ENCODE assay signal across 8 cellular contexts in the genomic region with DNA sequence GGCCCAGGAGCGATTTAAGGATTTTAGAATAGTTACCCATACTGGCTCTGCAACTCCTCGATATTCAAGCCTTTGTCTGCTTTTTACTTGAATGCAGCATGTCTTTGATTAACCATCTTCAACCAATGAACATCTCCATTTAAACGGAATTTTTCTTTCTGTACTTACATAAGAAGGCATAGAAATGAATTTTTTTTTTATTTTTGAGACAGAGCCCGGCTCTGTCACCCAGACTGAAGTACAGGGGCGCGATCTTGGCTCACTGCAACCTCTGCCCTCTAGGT. TPM values are rescaled to one million over a fixed set of nuclear protein-coding genes. Genes with fewer than 3 reads are reported as not detected.
DNase-seq lines count a peak whose midpoint lies in the region; ATAC-seq, FAIRE-seq and TF ChIP-seq lines count a peak whose summit lies in the region.

No MANE protein-coding gene starts in this region.

- H2AFZ ChIP-seq in OCI-LY7 (ENCODE audit: low read length) (peak overlapping the region; percentile 94), H1 (ENCODE audit: low read length) (peak overlapping the region; percentile 98)

- no peak overlapping the region for H3K56ac ChIP-seq in H1 (replicated peaks; ENCODE audit: insufficient read length, low read depth, low read length)

- ATAC-seq in GM21576 (IDR thresholded peaks at IDR 0.05; ENCODE audit: unreplicated experiment): no peak
- no peak for ATAC-seq in HG03469 (IDR thresholded peaks at IDR 0.05; ENCODE audit: unreplicated experiment)

- H4K8ac ChIP-seq in H1 (ENCODE audit: extremely low read depth, insufficient read depth, low read length): no peak overlapping the region

- H2BK20ac ChIP-seq in H1 (ENCODE audit: low read length): no peak overlapping the region

- no peaks in the 10 kb centered on the region for H3K79me1 ChIP-seq in H1 (ENCODE audit: low read depth, low read length)

- H3K9ac ChIP-seq in BLaER1 treated with 17β-estradiol and CSF1 and Interleukin-3, amounts not matched to agents 10 nM and 100 nM: peak overlapping the region; percentile 86 to 94 (median 89); a peak in 21 of 22 replicates
- no peak overlapping the region for H3K9ac ChIP-seq in H1 (replicated peaks in 1 of 4; ENCODE audit: extremely low read depth in 1 of 4, low read depth in 3 of 4, low read length in 3 of 4)

- H3K36me3 Mint-ChIP-seq in neural crest cell (ENCODE audit: low read depth): peaks cover 24% of the 10 kb centered on the region

- H4K5ac ChIP-seq in H1 (ENCODE audit: insufficient read length, low read depth, low read length): no peak overlapping the region

- no peak for TF ChIP-seq EP300 in H1 (IDR thresholded peaks at IDR 0.05; ENCODE audit: borderline replicate concordance in 1 of 2, low read depth in 2 of 2, low read length in 2 of 2)

- H3K4me1 Mint-ChIP-seq in neural crest cell: peaks cover 32% of the 10 kb centered on the region

- peak overlapping the region; percentile 76 for H3K18ac ChIP-seq in H1 (ENCODE audit: extremely low read depth, low read length)

- H3K23me2 ChIP-seq in H1 (ENCODE audit: low read depth, low read length): 0 out of 2 replicates have a peak, but pooled peaks cover 6% of the 10 kb centered on the region

- peak overlapping the region; percentile 43 to 97 (median 92) for H3K4me2 ChIP-seq in BLaER1 treated with 17β-estradiol and CSF1 and Interleukin-3, amounts not matched to agents 10 nM and 100 nM
- peak overlapping the region; percentile 82 for H3K4me2 ChIP-seq in OCI-LY7 (ENCODE audit: low read length)
- peak overlapping the region; percentile 68 to 77 for H3K4me2 ChIP-seq in H1 (ENCODE audit: insufficient read depth in 1 of 2, low read depth in 2 of 2, low read length in 2 of 2)

- POLR2A ChIA-PET in OCI-LY7 (lab: Charles Lee) (interaction anchor here (0.8 to 2.8 kb wide), 4 partner anchors 10 to 41 kb away, joined by 3 to 16 read pairs (median 4); a partner anchor contains a TSS), H1 (lab: Charles Lee; ENCODE audit: partially characterized antibody) (no interaction called here)

- no peak overlapping the region for H3K23ac ChIP-seq in H1 (ENCODE audit: insufficient read length)

- H3K36me3 ChIP-seq in BLaER1 treated with 17β-estradiol and CSF1 and Interleukin-3, amounts not matched to agents 10 nM and 100 nM: peaks cover 7 to 24% (median 13%) of the 10 kb centered on the region in 11 experiments; a peak in 21 of 22 replicates
- H3K36me3 ChIP-seq in OCI-LY7 (ENCODE audit: insufficient read depth, low read length): peaks cover 23% of the 10 kb centered on the region
- H3K36me3 ChIP-seq in H1 (ENCODE audit: control insufficient read depth in 2 of 4, insufficient read depth in 4 of 4, low read length in 3 of 4): peaks cover 0 to 10% (median 2%) of the 10 kb centered on the region in 4 experiments; a peak in 4 of 8 replicates

- H3K9me3 Mint-ChIP-seq in neural crest cell: peaks cover 3% of the 10 kb centered on the region

- no peaks in the 10 kb centered on the region for H3K9me2 ChIP-seq in OCI-LY7 (ENCODE audit: insufficient read depth, low read length)

- no peak overlapping the region for H3K27ac Mint-ChIP-seq in neural crest cell (ENCODE audit: unreplicated experiment)

- H3K4me3 Mint-ChIP-seq in neural crest cell: peak overlapping the region; percentile 95

- peaks cover 0 to 29% (median 10%) of the 10 kb centered on the region in 11 experiments; a peak in 11 of 22 replicates for H4K20me1 ChIP-seq in BLaER1 treated with 17β-estradiol and CSF1 and Interleukin-3, amounts not matched to agents 10 nM and 100 nM
- no peaks in the 10 kb centered on the region for H4K20me1 ChIP-seq in OCI-LY7 (ENCODE audit: insufficient read depth, low read length)
- no peaks in the 10 kb centered on the region for H4K20me1 ChIP-seq in H1 (replicated peaks in 1 of 2; ENCODE audit: control insufficient read depth in 1 of 2, insufficient read depth in 2 of 2, low read length in 2 of 2)

- H2AK5ac ChIP-seq in H1 (ENCODE audit: low read depth, low read length): no peak overlapping the region

- CTCF ChIA-PET in OCI-LY7 (lab: Charles Lee; ENCODE audit: unreplicated experiment) (no interaction called here), H1 (lab: Charles Lee; ENCODE audit: partially characterized antibody) (no interaction called here)

- TF ChIP-seq RAD21 in H1 (IDR thresholded peaks at IDR 0.05 in 1 of 2, conservative IDR thresholded peaks at IDR 0.05 in 1 of 2; ENCODE audit: low read depth in 2 of 2, low read length in 2 of 2): no peak

- FAIRE-seq in H1 (lab: Jason Lieb, UNC): no peak

- H3K79me2 ChIP-seq in OCI-LY7 (ENCODE audit: insufficient read depth, low read depth, low read length) (peaks cover 36% of the 10 kb centered on the region), H1 (ENCODE audit: control insufficient read depth in 1 of 2, insufficient read depth in 2 of 2, low read length in 2 of 2) (peaks cover 0 to 33% of the 10 kb centered on the region in 2 experiments; a peak in 3 of 4 replicates)

- DNase-seq in OCI-LY7 (ENCODE audit: low spot score) (no peak), H1 (ENCODE audit: low read depth in 1 of 2, low spot score in 2 of 2) (no peak), neural crest cell (ENCODE audit: low read depth, low spot score) (no peak), OCI-M2 (lab: John Stamatoyannopoulos, UW; ENCODE audit: unreplicated experiment) (no peak)
- DNase-seq in stimulated activated CD4-positive, alpha-beta T cell treated with anti-CD3 and anti-CD28 coated beads, Interleukin-2, amount 100 ng/mL, for 48 hours: no peak

- no peak overlapping the region for H3K14ac ChIP-seq in H1 (ENCODE audit: insufficient read length)

- H3K27me3 ChIP-seq in BLaER1 treated with 17β-estradiol and CSF1 and Interleukin-3, amounts not matched to agents 10 nM and 100 nM: no peaks in the 10 kb centered on the region
- peaks cover 0 to 8% (median 6%) of the 10 kb centered on the region in 4 experiments; a peak in 5 of 7 replicates for H3K27me3 ChIP-seq in H1 (replicated peaks in 1 of 4; ENCODE audit: control insufficient read depth in 3 of 4, extremely low read depth in 1 of 4, insufficient read depth in 3 of 4, low read length in 3 of 4)

- peak overlapping the region; percentile 73 to 88 (median 80); a peak in 19 of 20 replicates for H3K4me3 ChIP-seq in BLaER1 treated with 17β-estradiol and CSF1 and Interleukin-3, amounts not matched to agents 10 nM and 100 nM
- H3K4me3 ChIP-seq in OCI-LY7 (ENCODE audit: low read depth, low read length, poor library complexity, severe bottlenecking): peak overlapping the region; percentile 96
- H3K4me3 ChIP-seq in H1 (ENCODE audit: extremely low read depth in 1 of 4, insufficient read depth in 2 of 4, low read depth in 3 of 4, low read length in 4 of 4): peak overlapping the region; percentile 93 to 97 (median 96); a peak in 7 of 8 replicates

- H3K9me3 ChIP-seq in BLaER1 treated with 17β-estradiol and CSF1 and Interleukin-3, amounts not matched to agents 10 nM and 100 nM (replicated peaks in 1 of 11): peaks cover 0 to 20% (median 12%) of the 10 kb centered on the region in 11 experiments; a peak in 14 of 22 replicates
- H3K9me3 ChIP-seq in OCI-LY7 (ENCODE audit: low read length): peaks cover 8% of the 10 kb centered on the region; the same call in 1 of the 2 replicates
- no peaks in the 10 kb centered on the region for H3K9me3 ChIP-seq in H1 (ENCODE audit: insufficient read depth in 2 of 2, low read depth in 1 of 2, low read length in 1 of 2)

- peaks cover 20 to 29% (median 26%) of the 10 kb centered on the region in 10 experiments for H3K4me1 ChIP-seq in BLaER1 treated with 17β-estradiol and CSF1 and Interleukin-3, amounts not matched to agents 10 nM and 100 nM
- H3K4me1 ChIP-seq in OCI-LY7 (ENCODE audit: insufficient read depth, low read length, poor library complexity, severe bottlenecking) (peaks cover 27% of the 10 kb centered on the region), H1 (replicated peaks in 1 of 4; ENCODE audit: control insufficient read depth in 3 of 4, insufficient read depth in 4 of 4, low read length in 3 of 4) (peaks cover 0 to 4% (median 0%) of the 10 kb centered on the region in 4 experiments; a peak in 1 of 7 replicates)

- 65% methylated on average over 6 of the region's 6 CpGs; no CpG with 5 or more reads in 1 of the 2 experiments for WGBS in H1 (ENCODE audit: extremely low coverage in 1 of 2, insufficient coverage in 1 of 2, insufficient read length in 1 of 2, insufficient replicate concordance in 2 of 2, low coverage in 1 of 2, low lambda C conversion rate in 2 of 2, missing lambda C conversion rate in 1 of 2), 2 experiments

- no TSS peak for BruUV-seq in OCI-LY7 (replicated peaks; lab: Mats Ljungman, UMichigan)

- no peak overlapping the region for H3K4ac ChIP-seq in H1 (replicated peaks; ENCODE audit: insufficient read length, low read depth, low read length)

- H3K27me3 Mint-ChIP-seq in neural crest cell (ENCODE audit: low read depth): no peaks in the 10 kb centered on the region

- no peak for TF ChIP-seq CTCF in OCI-LY7 (conservative IDR thresholded peaks at IDR 0.05; ENCODE audit: low read length)
- TF ChIP-seq CTCF in H1 (IDR thresholded peaks at IDR 0.05; ENCODE audit: control extremely low read depth in 1 of 3, insufficient read depth in 1 of 3, low read depth in 1 of 3, low read length in 3 of 3): no peak
- TF ChIP-seq CTCF in neural crest cell (conservative IDR thresholded peaks at IDR 0.05): no peak

- H4K91ac ChIP-seq in H1 (replicated peaks; ENCODE audit: insufficient read length, low read length): peak overlapping the region; percentile 80

- no peak overlapping the region for H2BK5ac ChIP-seq in H1 (ENCODE audit: low read depth, low read length)

- TF ChIP-seq POLR2A in H1 (IDR thresholded peaks at IDR 0.05; ENCODE audit: control extremely low read depth in 1 of 2, low read depth in 2 of 2, low read length in 2 of 2): no peak

- H2BK120ac ChIP-seq in H1 (replicated peaks; ENCODE audit: low read depth, low read length): no peak overlapping the region

- intact Hi-C loops in OCI-LY7 (cut with micrococcal nuclease; ENCODE audit: unreplicated experiment): loop anchor here (1.0 to 10.0 kb wide), 5 partner anchors 523 to 1745 kb away; a partner anchor contains a TSS

- no peak overlapping the region; the same call in 1 of the 2 replicates for H2BK12ac ChIP-seq in H1 (ENCODE audit: low read depth, low read length)

- peak overlapping the region; percentile 89 to 98 (median 94) for H3K27ac ChIP-seq in BLaER1 treated with 17β-estradiol and CSF1 and Interleukin-3, amounts not matched to agents 10 nM and 100 nM
- H3K27ac ChIP-seq in OCI-LY7 (ENCODE audit: low read depth, low read length, poor library complexity, severe bottlenecking): peak overlapping the region; percentile 88
- H3K27ac ChIP-seq in H1 (ENCODE audit: low read depth, low read length): no peak overlapping the region

- no peak overlapping the region for H2BK15ac ChIP-seq in H1 (ENCODE audit: low read length)

RNA-seq across cellular contexts. Expression of a gene that starts 0.8 kb away (rescaled TPM):
- total RNA-seq in OCI-LY7 (2014; rRNA removed; shearing (Covaris generic)): 21.9 and 44.7 TPM in 2 replicates
- total RNA-seq in OCI-LY7 (2022) (40.2 and 41.3 TPM in 2 replicates), neural crest cell (33.4 and 34.2 TPM in 2 replicates)
- total RNA-seq in H1 (2021; fragmentation: NEBNext Ultra II Directional; extraction: Animal tissue kit (Norgen Biotek cat#: 25700)): 35.0 and 35.8 TPM in 2 replicates
- polyA plus RNA-seq in H1 (2011; rRNA removed): 2.7 and 5.4 TPM in 2 replicates
- 8.2 TPM for polyA plus RNA-seq in H1 (2011; cell fraction: cytosol; rRNA removed)
- polyA plus RNA-seq in H1 (2011; cell fraction: nucleus; rRNA removed): 7.7 TPM
- 18.6 to 39.7 TPM (median 24.2 TPM) in 4 replicates for polyA plus RNA-seq in H1 (2012, experiment 1 of 2)
- polyA plus RNA-seq in H1 (2012, experiment 2 of 2): 0.97 TPM
- polyA plus RNA-seq in H1 (2013, experiment 1 of 2): 19.2 TPM
- polyA plus RNA-seq in H1 (2013, experiment 2 of 2): 23.2 TPM
- 12.8 and 19.1 TPM in 2 replicates for polyA minus RNA-seq in H1 (2011; rRNA and poly(A)+ RNA removed)
- polyA minus RNA-seq in H1 (2011; cell fraction: cytosol; rRNA and poly(A)+ RNA removed): 12.8 TPM
- 37.9 TPM for polyA minus RNA-seq in H1 (2011; cell fraction: nucleus; rRNA and poly(A)+ RNA removed)

RNA-seq across cellular contexts. Expression of a gene that starts 41.5 kb away (rescaled TPM):
- total RNA-seq in OCI-LY7 (2014; rRNA removed; shearing (Covaris generic)): 0.18 and 0.44 TPM in 2 replicates
- not detected in 2 replicates for total RNA-seq in OCI-LY7 (2022)
- 0.26 and 0.33 TPM in 2 replicates for total RNA-seq in H1 (2021; fragmentation: NEBNext Ultra II Directional; extraction: Animal tissue kit (Norgen Biotek cat#: 25700))
- 0.39 and 0.45 TPM in 2 replicates for polyA plus RNA-seq in H1 (2011; rRNA removed)
- polyA plus RNA-seq in H1 (2011; cell fraction: cytosol; rRNA removed): 0.66 TPM
- 0.37 TPM for polyA plus RNA-seq in H1 (2011; cell fraction: nucleus; rRNA removed)
- 0.39 to 1.1 TPM (median 0.57 TPM) in 4 replicates for polyA plus RNA-seq in H1 (2012, experiment 1 of 2)
- 0.21 TPM for polyA plus RNA-seq in H1 (2012, experiment 2 of 2)
- polyA plus RNA-seq in H1 (2013, experiment 1 of 2): 0.10 TPM
- 0.09 TPM for polyA plus RNA-seq in H1 (2013, experiment 2 of 2)
- polyA minus RNA-seq in H1 (2011; rRNA and poly(A)+ RNA removed): 1.3 and 1.4 TPM in 2 replicates
- polyA minus RNA-seq in H1 (2011; cell fraction: cytosol; rRNA and poly(A)+ RNA removed): 0.73 TPM
- polyA minus RNA-seq in H1 (2011; cell fraction: nucleus; rRNA and poly(A)+ RNA removed): 0.50 TPM
- total RNA-seq in neural crest cell: 19.1 and 19.7 TPM in 2 replicates

Comparison
In these comparisons a context has a peak if more than half of its experiments do, and no peak if none do; other contexts are left out.
1. H3K9ac ChIP-seq: peak in BLaER1 treated with 17β-estradiol and CSF1 and Interleukin-3, amounts not matched to agents 10 nM and 100 nM (11 of 11); none in H1 (0 of 4).
2. RNA of a gene that starts 41.5 kb away (total RNA-seq): 19.1 to 19.7 TPM in neural crest cell; 0.18 to 0.44 TPM in OCI-LY7 and 0.26 to 0.33 TPM in H1; every median in the first group is over 10 times any median in the second.
3. Peak in every context shown above with its lines, with median percentiles within 50 percentile points of each other: H3K4me2 ChIP-seq and H3K4me3 ChIP-seq.